In the genomic region with DNA sequence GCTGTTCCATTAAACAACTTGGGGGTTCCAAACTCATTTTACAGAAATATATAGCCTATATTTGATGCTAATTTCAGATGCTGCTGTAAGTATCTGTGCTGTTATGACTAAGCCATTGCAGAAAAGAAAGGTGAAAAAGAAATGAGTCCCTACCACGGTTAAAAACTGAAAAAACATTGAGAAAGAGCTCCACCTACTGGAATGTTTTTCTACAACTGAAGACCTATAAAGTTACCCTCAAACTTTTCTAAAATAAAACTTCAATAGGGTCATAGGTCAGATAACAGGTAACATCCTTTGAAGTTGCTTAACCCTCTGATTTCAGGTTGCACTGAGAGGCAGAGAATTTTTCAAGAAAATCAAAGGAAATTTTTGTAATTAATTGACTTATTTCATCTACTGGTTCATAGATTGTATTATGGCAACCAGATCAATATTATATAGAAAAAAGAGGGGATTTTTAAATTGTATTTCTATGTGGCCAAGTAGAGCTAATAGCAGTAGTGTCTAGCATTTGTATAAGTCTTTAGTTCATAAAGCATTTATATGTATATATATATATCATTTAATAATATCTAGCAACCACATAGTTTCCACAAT, we compare ENCODE assay signal across 8 cellular contexts.
DNase-seq lines count a peak whose midpoint lies in the region; ATAC-seq and TF ChIP-seq lines count a peak whose summit lies in the region.

No MANE protein-coding gene starts in this region.

- no peaks in the 10 kb centered on the region for H3K9me2 ChIP-seq in OCI-LY1 (ENCODE audit: low read depth, low read length)

- H3K27me3 Mint-ChIP-seq in activated naive CD8-positive, alpha-beta T cell treated with anti-CD3 and anti-CD28 coated beads for 36 hours: peaks cover 4% of the 10 kb centered on the region

- no peaks in the 10 kb centered on the region for H4K20me1 ChIP-seq in OCI-LY1 (ENCODE audit: insufficient read depth, low read length)

- H3K36me3 ChIP-seq in heart right ventricle (no peaks in the 10 kb centered on the region), OCI-LY1 (ENCODE audit: insufficient read depth, low read length) (no peaks in the 10 kb centered on the region), gastroesophageal sphincter (no peaks in the 10 kb centered on the region)

- H3K79me2 ChIP-seq in OCI-LY1 (ENCODE audit: insufficient read depth, low read length): no peaks in the 10 kb centered on the region

- WGBS in heart right ventricle, 2 donors: 2 to 4% methylated on average over 1 of the region's 1 CpG
- 0% methylated on average over 1 of the region's 1 CpG for WGBS in right cardiac atrium
- 0% methylated on average over 1 of the region's 1 CpG for WGBS in gastroesophageal sphincter (ENCODE audit: low coverage in 1 of 2), 2 donors

- H3K4me3 ChIP-seq in heart right ventricle: no peak overlapping the region
- H3K4me3 ChIP-seq in right cardiac atrium (ENCODE audit: low read length): no peak overlapping the region
- H3K4me3 ChIP-seq in OCI-LY1 (ENCODE audit: low read depth, low read length, poor library complexity, severe bottlenecking): no peak overlapping the region
- no peak overlapping the region for H3K4me3 ChIP-seq in gastroesophageal sphincter

- H3K27ac ChIP-seq in heart right ventricle: no peak overlapping the region
- H3K27ac ChIP-seq in right cardiac atrium (ENCODE audit: low read length): no peak overlapping the region
- H3K27ac ChIP-seq in OCI-LY1 (ENCODE audit: low read depth, low read length, poor library complexity, severe bottlenecking): no peak overlapping the region
- no peak overlapping the region for H3K27ac ChIP-seq in gastroesophageal sphincter

- no peak overlapping the region for H3K27ac Mint-ChIP-seq in activated naive CD8-positive, alpha-beta T cell treated with anti-CD3 and anti-CD28 coated beads for 36 hours

- H3K9me3 ChIP-seq in heart right ventricle: no peaks in the 10 kb centered on the region
- H3K9me3 ChIP-seq in right cardiac atrium (ENCODE audit: control insufficient read depth, low read length): no peaks in the 10 kb centered on the region
- H3K9me3 ChIP-seq in OCI-LY1 (ENCODE audit: low read length): no peaks in the 10 kb centered on the region
- H3K9me3 ChIP-seq in gastroesophageal sphincter: no peaks in the 10 kb centered on the region

- H3K4me1 Mint-ChIP-seq in activated naive CD8-positive, alpha-beta T cell treated with anti-CD3 and anti-CD28 coated beads for 36 hours: no peaks in the 10 kb centered on the region

- no peaks in the 10 kb centered on the region for H3K4me1 ChIP-seq in heart right ventricle
- no peaks in the 10 kb centered on the region for H3K4me1 ChIP-seq in right cardiac atrium (ENCODE audit: control insufficient read depth, insufficient read depth, low read length)
- H3K4me1 ChIP-seq in OCI-LY1 (ENCODE audit: insufficient read depth, low read length, severe bottlenecking): no peaks in the 10 kb centered on the region
- no peaks in the 10 kb centered on the region for H3K4me1 ChIP-seq in gastroesophageal sphincter

- no peak for DNase-seq in heart right ventricle
- no peak for DNase-seq in right cardiac atrium
- no peak for DNase-seq in stimulated activated CD4-positive, alpha-beta T cell treated with anti-CD3 and anti-CD28 coated beads, Interleukin-1b, Interleukin-23, amount 100 ng/mL, for 48 hours
- DNase-seq in activated naive CD8-positive, alpha-beta T cell treated with anti-CD3 and anti-CD28 coated beads for 36 hours: no peak

- H3K9me3 Mint-ChIP-seq in activated naive CD8-positive, alpha-beta T cell treated with anti-CD3 and anti-CD28 coated beads for 36 hours: no peaks in the 10 kb centered on the region

- ATAC-seq in heart right ventricle: no peak
- ATAC-seq in right cardiac atrium: no peak
- peak; percentile 76 for ATAC-seq in HG03175 (IDR thresholded peaks at IDR 0.05; ENCODE audit: unreplicated experiment)
- no peak for ATAC-seq in gastroesophageal sphincter
- ATAC-seq in GM19463 (IDR thresholded peaks at IDR 0.05; ENCODE audit: unreplicated experiment): no peak

- intact Hi-C loops in heart right ventricle (cut with DNase I) (no loop called here), right cardiac atrium (cut with DNase I) (no loop called here)

- TF ChIP-seq POLR2A in gastroesophageal sphincter (IDR thresholded peaks at IDR 0.05): no peak

- no peak overlapping the region for H3K4me3 Mint-ChIP-seq in activated naive CD8-positive, alpha-beta T cell treated with anti-CD3 and anti-CD28 coated beads for 36 hours

- no peak for TF ChIP-seq EP300 in gastroesophageal sphincter (IDR thresholded peaks at IDR 0.05)

- H3K9ac ChIP-seq in OCI-LY1 (ENCODE audit: low read length): no peak overlapping the region

- no peaks in the 10 kb centered on the region for H3K27me3 ChIP-seq in heart right ventricle
- no peaks in the 10 kb centered on the region for H3K27me3 ChIP-seq in right cardiac atrium (ENCODE audit: control insufficient read depth, insufficient read depth)
- no peaks in the 10 kb centered on the region for H3K27me3 ChIP-seq in OCI-LY1 (ENCODE audit: insufficient read depth, low read length)
- H3K27me3 ChIP-seq in gastroesophageal sphincter: no peaks in the 10 kb centered on the region

- no peak overlapping the region for H3K4me2 ChIP-seq in OCI-LY1 (ENCODE audit: low read length)

- H3K36me3 Mint-ChIP-seq in activated naive CD8-positive, alpha-beta T cell treated with anti-CD3 and anti-CD28 coated beads for 36 hours: no peaks in the 10 kb centered on the region

- TF ChIP-seq CTCF in heart right ventricle (IDR thresholded peaks at IDR 0.05): peak in 6 of 9 donors; percentile 26 to 49 (median 42)
- TF ChIP-seq CTCF in OCI-LY1 (IDR thresholded peaks at IDR 0.05; ENCODE audit: low read length): peak; percentile 61
- TF ChIP-seq CTCF in gastroesophageal sphincter (IDR thresholded peaks at IDR 0.05): peak; percentile 25 to 45 (median 31)

- no peaks in the 10 kb centered on the region for H3F3A ChIP-seq in OCI-LY1 (ENCODE audit: insufficient read depth, low read length)

- no peak overlapping the region for H2AFZ ChIP-seq in OCI-LY1 (ENCODE audit: low read length)
